In the genomic region with DNA sequence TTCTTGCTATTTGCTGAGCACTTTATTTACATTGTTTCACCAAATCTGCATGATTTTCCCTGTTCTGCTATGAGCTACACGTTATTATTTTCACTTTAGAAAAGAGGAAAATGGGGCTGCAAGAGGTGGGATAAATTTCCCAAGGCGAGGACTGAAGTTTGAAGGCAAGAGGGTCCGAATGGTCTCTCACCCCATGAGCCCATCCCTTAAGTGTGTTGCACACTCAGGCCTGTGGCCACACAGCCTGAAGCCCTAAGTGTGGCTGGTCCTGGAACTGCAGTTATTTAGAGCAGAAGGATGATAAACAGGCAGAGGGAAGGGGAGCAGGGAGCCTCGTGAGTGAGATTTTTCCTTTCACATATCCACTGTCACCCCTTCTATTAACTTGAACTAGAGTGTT, we compare ENCODE assay signal across 1 cellular context.
TF ChIP-seq lines count a peak whose summit lies in the region.

No MANE protein-coding gene starts in this region.

TF ChIP-seq in HepG2, 621 proteins besides CTCF, POLR2A, EP300 and RAD21 (continued from another document):
- TF ChIP-seq E2F2 (CRISPR knock-in tag; IDR thresholded peaks at IDR 0.05; ENCODE audit: borderline replicate concordance) (no peak), ZNF850 (CRISPR knock-in tag; conservative IDR thresholded peaks at IDR 0.05) (no peak), ZMYM2 (CRISPR knock-in tag; IDR thresholded peaks at IDR 0.05) (no peak), GATAD2A (CRISPR knock-in tag; IDR thresholded peaks at IDR 0.05) (no peak), POGZ (CRISPR knock-in tag; IDR thresholded peaks at IDR 0.05) (no peak), BRCA1 (CRISPR knock-in tag; IDR thresholded peaks at IDR 0.05) (no peak)
- TF ChIP-seq, protein P1, sequence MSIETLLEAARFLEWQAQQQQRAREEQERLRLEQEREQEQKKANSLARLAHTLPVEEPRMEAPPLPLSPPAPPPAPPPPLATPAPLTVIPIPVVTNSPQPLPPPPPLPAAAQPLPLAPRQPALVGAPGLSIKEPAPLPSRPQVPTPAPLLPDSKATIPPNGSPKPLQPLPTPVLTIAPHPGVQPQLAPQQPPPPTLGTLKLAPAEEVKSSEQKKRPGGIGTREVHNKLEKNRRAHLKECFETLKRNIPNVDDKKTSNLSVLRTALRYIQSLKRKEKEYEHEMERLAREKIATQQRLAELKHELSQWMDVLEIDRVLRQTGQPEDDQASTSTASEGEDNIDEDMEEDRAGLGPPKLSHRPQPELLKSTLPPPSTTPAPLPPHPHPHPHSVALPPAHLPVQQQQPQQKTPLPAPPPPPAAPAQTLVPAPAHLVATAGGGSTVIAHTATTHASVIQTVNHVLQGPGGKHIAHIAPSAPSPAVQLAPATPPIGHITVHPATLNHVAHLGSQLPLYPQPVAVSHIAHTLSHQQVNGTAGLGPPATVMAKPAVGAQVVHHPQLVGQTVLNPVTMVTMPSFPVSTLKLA (IDR thresholded peaks at IDR 0.05), result no peak
